In genomic region chr16:19086322-19087199, GRCh38 we compare ENCODE assay signal across 8 cellular contexts. TPM values are rescaled to one million over a fixed set of nuclear protein-coding genes. Genes with fewer than 3 reads are reported as not detected.
DNase-seq lines count a peak whose midpoint lies in the region; ATAC-seq and TF ChIP-seq lines count a peak whose summit lies in the region.

No MANE protein-coding gene starts in this region.

- no peak overlapping the region for H3K9ac ChIP-seq in OCI-LY1 (ENCODE audit: low read length)

- peak overlapping the region; percentile 58 for H3K4me2 ChIP-seq in OCI-LY1 (ENCODE audit: low read length)

- H3K36me3 ChIP-seq in OCI-LY1 (ENCODE audit: insufficient read depth, low read length), result peaks cover 6% of the 10 kb centered on the region; the same call in 1 of the 2 replicates
- peaks cover 0 to under 1% of the 10 kb centered on the region in 2 donors for H3K36me3 ChIP-seq in muscle layer of duodenum (ENCODE audit: control insufficient read depth in 1 of 2, insufficient read depth in 2 of 2, low read length in 2 of 2)

- H3K9me2 ChIP-seq in OCI-LY1 (ENCODE audit: low read depth, low read length), result no peaks in the 10 kb centered on the region

- H3K9me3 ChIP-seq in OCI-LY1 (ENCODE audit: low read length) (no peaks in the 10 kb centered on the region), muscle layer of duodenum (ENCODE audit: control insufficient read depth in 1 of 2, low read length in 2 of 2) (no peaks in the 10 kb centered on the region)

- H4K20me1 ChIP-seq in OCI-LY1 (ENCODE audit: insufficient read depth, low read length), result no peaks in the 10 kb centered on the region

- no peaks in the 10 kb centered on the region for H3K27me3 ChIP-seq in OCI-LY1 (ENCODE audit: insufficient read depth, low read length)
- no peaks in the 10 kb centered on the region for H3K27me3 ChIP-seq in muscle layer of duodenum (ENCODE audit: low read depth, low read length)

- H3K79me2 ChIP-seq in OCI-LY1 (ENCODE audit: insufficient read depth, low read length), result no peaks in the 10 kb centered on the region

- H3K4me3 ChIP-seq in OCI-LY1 (ENCODE audit: low read depth, low read length, poor library complexity, severe bottlenecking), result peak overlapping the region; percentile 42
- peak overlapping the region; percentile 67 to 69 for H3K4me3 ChIP-seq in muscle layer of duodenum (ENCODE audit: low read depth in 1 of 2, low read length in 2 of 2)

- peak in 70 of 76 experiments; percentile 8 to 81 (median 60) for DNase-seq in HUDEP-2 (lab: John Stamatoyannopoulos, UW; ENCODE audit: unreplicated experiment in 76 of 76)
- DNase-seq in activated T-cell treated with anti-CD3 and anti-CD28 coated beads for 48 hours (ENCODE audit: low read depth), result peak; percentile 80
- peak; percentile 48 for DNase-seq in stimulated activated CD8-positive, alpha-beta memory T cell treated with anti-CD3 and anti-CD28 coated beads, Interleukin-4, amount 100 ng/mL, for 4 hours (ENCODE audit: low read depth in 2 of 2, low spot score in 1 of 2)

- TF ChIP-seq CTCF in C4-2B (conservative IDR thresholded peaks at IDR 0.05) (peak; percentile 99), OCI-LY1 (IDR thresholded peaks at IDR 0.05; ENCODE audit: low read length) (peak; percentile 96)

- H3K4me1 ChIP-seq in OCI-LY1 (ENCODE audit: insufficient read depth, low read length, severe bottlenecking), result peaks cover 8% of the 10 kb centered on the region
- H3K4me1 ChIP-seq in muscle layer of duodenum (ENCODE audit: control insufficient read depth in 1 of 2, insufficient read depth in 2 of 2, low read length in 2 of 2), result peaks cover 7 to 11% of the 10 kb centered on the region in 2 donors

- no peak overlapping the region for H2AFZ ChIP-seq in OCI-LY1 (ENCODE audit: low read length)

- ATAC-seq in GM19372 (IDR thresholded peaks at IDR 0.05; ENCODE audit: low read depth, unreplicated experiment), result peak; percentile 81
- peak; percentile 97 for ATAC-seq in esophagus mucosa

- peak overlapping the region; percentile 41 for H3K27ac ChIP-seq in C4-2B
- H3K27ac ChIP-seq in OCI-LY1 (ENCODE audit: low read depth, low read length, poor library complexity, severe bottlenecking), result no peak overlapping the region
- no peak overlapping the region for H3K27ac ChIP-seq in muscle layer of duodenum (ENCODE audit: low read length)

- no peaks in the 10 kb centered on the region for H3F3A ChIP-seq in OCI-LY1 (ENCODE audit: insufficient read depth, low read length)

RNA-seq across cellular contexts. Expression of gene COQ7, which starts 19.1 kb away (rescaled TPM):
- total RNA-seq in esophagus mucosa, result 12.8 TPM

RNA-seq across cellular contexts. Expression of gene ITPRIPL2, which starts 27.2 kb away (rescaled TPM):
- 29.2 TPM for total RNA-seq in esophagus mucosa
